In the genomic region with DNA sequence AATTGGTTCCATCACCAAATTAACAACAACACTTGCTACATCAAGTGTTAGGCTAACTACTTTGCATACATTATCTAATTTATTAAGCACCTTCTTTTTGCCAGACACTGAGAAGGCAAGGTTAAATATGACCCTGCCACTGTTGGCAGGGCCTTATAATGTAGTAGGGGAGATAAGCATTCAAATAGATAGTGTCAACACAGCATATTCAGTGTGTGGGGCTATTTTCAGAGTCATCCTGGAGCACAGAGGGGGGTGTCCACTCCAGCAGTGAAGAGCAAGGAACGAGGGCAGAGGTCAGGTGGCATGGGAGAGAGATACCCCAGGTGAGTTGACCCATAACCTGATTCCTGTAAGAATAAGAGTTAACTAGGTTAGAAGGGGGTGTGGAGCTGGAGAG, we compare ENCODE assay signal across 13 cellular contexts.
DNase-seq lines count a peak whose midpoint lies in the region; ATAC-seq, FAIRE-seq and TF ChIP-seq lines count a peak whose summit lies in the region.
"Had no signal": no experiment of that assay in that cellular context is flagged by ENCODE, and none has a peak within 500 bp of the region (broad histone marks: within the 10 kb centered on the region; RNA-seq: fewer than 3 reads in every experiment).

No MANE protein-coding gene starts in this region.

- H3K27ac ChIP-seq in mesodermal cell (ENCODE audit: low read depth, low read length, severe bottlenecking) (peak overlapping the region; percentile 87), spleen (no peak overlapping the region)
- H3K27ac ChIP-seq: RWPE1 had no signal

- WGBS in mesodermal cell (ENCODE audit: insufficient coverage in 2 of 2), 2 experiments: 80 to 93% methylated on average over 1 of the region's 1 CpG
- 84 to 95% (median 93%) methylated on average over 1 of the region's 1 CpG for WGBS in spleen, 5 donors

- no peaks in the 10 kb centered on the region for H3K36me3 ChIP-seq in mesodermal cell (ENCODE audit: control insufficient read depth, insufficient read depth, low read length)
- no peaks in the 10 kb centered on the region for H3K36me3 ChIP-seq in spleen

- CTCF ChIA-PET in activated CD4-positive, alpha-beta T cell treated with anti-CD3 and anti-CD28 coated beads for 36 hours (lab: Charles Lee): interaction anchor here (0.6 to 2.3 kb wide), 17 partner anchors 10 to 905 kb away, joined by 3 to 9 read pairs (median 3); no protein-coding TSS in a partner anchor
- CTCF ChIA-PET in Calu3 (lab: Charles Lee): interaction anchor here (1.5 kb wide), 1 partner anchor 9 kb away, joined by 3 read pairs; no protein-coding TSS in a partner anchor
- CTCF ChIA-PET in activated CD4-positive, alpha-beta memory T cell treated with anti-CD3 and anti-CD28 coated beads for 36 hours (lab: Charles Lee): interaction anchor here (0.7 to 4.3 kb wide), 11 partner anchors 9 to 1000 kb away, joined by 3 to 28 read pairs (median 5); no protein-coding TSS in a partner anchor

- FAIRE-seq in urothelium cell line (lab: Jason Lieb, UNC): no peak

- no peaks in the 10 kb centered on the region for H3K27me3 Mint-ChIP-seq in activated CD4-positive, alpha-beta T cell treated with anti-CD3 and anti-CD28 coated beads for 36 hours
- no peaks in the 10 kb centered on the region for H3K27me3 Mint-ChIP-seq in Calu3 (ENCODE audit: unreplicated experiment)
- H3K27me3 Mint-ChIP-seq in activated CD4-positive, alpha-beta memory T cell treated with anti-CD3 and anti-CD28 coated beads for 36 hours: no peaks in the 10 kb centered on the region
- H3K27me3 Mint-ChIP-seq: naive thymus-derived CD8-positive, alpha-beta T cell had no signal

- peak; percentile 5 for ATAC-seq in activated CD4-positive, alpha-beta T cell treated with anti-CD3 and anti-CD28 coated beads for 36 hours
- no peak for ATAC-seq in GM18517 (IDR thresholded peaks at IDR 0.05; ENCODE audit: unreplicated experiment)

- H3K9me3 ChIP-seq in mesodermal cell (ENCODE audit: control insufficient read depth, low read length): no peaks in the 10 kb centered on the region
- H3K9me3 ChIP-seq in spleen: peaks cover 0 to 6% (median 2%) of the 10 kb centered on the region in 8 donors

- H3K36me3 Mint-ChIP-seq in activated CD4-positive, alpha-beta T cell treated with anti-CD3 and anti-CD28 coated beads for 36 hours (ENCODE audit: low read depth): peaks cover 3% of the 10 kb centered on the region
- peaks cover 5% of the 10 kb centered on the region for H3K36me3 Mint-ChIP-seq in Calu3 (ENCODE audit: insufficient read depth, unreplicated experiment)
- peaks cover 4% of the 10 kb centered on the region for H3K36me3 Mint-ChIP-seq in activated CD4-positive, alpha-beta memory T cell treated with anti-CD3 and anti-CD28 coated beads for 36 hours

- POLR2A ChIA-PET in activated CD4-positive, alpha-beta T cell treated with anti-CD3 and anti-CD28 coated beads for 36 hours (lab: Charles Lee): interaction anchor here (1.1 kb wide), 1 partner anchor 293 kb away, joined by 3 read pairs; no protein-coding TSS in a partner anchor
- POLR2A ChIA-PET in activated CD4-positive, alpha-beta memory T cell treated with anti-CD3 and anti-CD28 coated beads for 36 hours (lab: Charles Lee): interaction anchor here (0.6 to 1.3 kb wide), 3 partner anchors 134 to 888 kb away, joined by 3 to 5 read pairs (median 3); no protein-coding TSS in a partner anchor

- no peaks in the 10 kb centered on the region for H3K27me3 ChIP-seq in spleen (replicated peaks in 1 of 7)

- H3K4me1 ChIP-seq in mesodermal cell (ENCODE audit: control insufficient read depth, insufficient read depth, low read length, poor library complexity, severe bottlenecking) (peaks cover 16% of the 10 kb centered on the region), spleen (peaks cover 0 to 13% (median 0%) of the 10 kb centered on the region in 6 donors)

- TF ChIP-seq CTCF in Calu3 (IDR thresholded peaks at IDR 0.05; ENCODE audit: unreplicated experiment): no peak
- TF ChIP-seq CTCF in spleen (IDR thresholded peaks at IDR 0.05 in 8 of 11, conservative IDR thresholded peaks at IDR 0.05 in 3 of 11): no peak

- H3K9me3 Mint-ChIP-seq in activated CD4-positive, alpha-beta T cell treated with anti-CD3 and anti-CD28 coated beads for 36 hours (ENCODE audit: low read depth): no peaks in the 10 kb centered on the region
- peaks cover 2% of the 10 kb centered on the region for H3K9me3 Mint-ChIP-seq in Calu3 (ENCODE audit: low read depth, unreplicated experiment)
- H3K9me3 Mint-ChIP-seq in activated CD4-positive, alpha-beta memory T cell treated with anti-CD3 and anti-CD28 coated beads for 36 hours: no peaks in the 10 kb centered on the region
- H3K9me3 Mint-ChIP-seq: naive thymus-derived CD8-positive, alpha-beta T cell had no signal

- peaks cover 54% of the 10 kb centered on the region for H3K4me1 Mint-ChIP-seq in activated CD4-positive, alpha-beta T cell treated with anti-CD3 and anti-CD28 coated beads for 36 hours
- peaks cover 10% of the 10 kb centered on the region for H3K4me1 Mint-ChIP-seq in Calu3 (ENCODE audit: low read depth, unreplicated experiment)
- H3K4me1 Mint-ChIP-seq in activated CD4-positive, alpha-beta memory T cell treated with anti-CD3 and anti-CD28 coated beads for 36 hours (ENCODE audit: low read depth): peaks cover 48% of the 10 kb centered on the region

- peak overlapping the region; percentile 96 for H3K27ac Mint-ChIP-seq in activated CD4-positive, alpha-beta T cell treated with anti-CD3 and anti-CD28 coated beads for 36 hours
- H3K27ac Mint-ChIP-seq in Calu3 (ENCODE audit: unreplicated experiment): peak overlapping the region; percentile 67
- H3K27ac Mint-ChIP-seq in activated CD4-positive, alpha-beta memory T cell treated with anti-CD3 and anti-CD28 coated beads for 36 hours: peak overlapping the region; percentile 92

- DNase-seq in activated CD4-positive, alpha-beta T cell treated with anti-CD3 and anti-CD28 coated beads for 36 hours: no peak
- DNase-seq in activated CD4-positive, alpha-beta T cell treated with anti-CD3 and anti-CD28 coated beads for 4 hours: no peak
- DNase-seq in Calu3 (no peak), urothelium cell line (ENCODE audit: low spot score) (no peak), spleen (no peak)
- DNase-seq in activated CD4-positive, alpha-beta memory T cell treated with anti-CD3 and anti-CD28 coated beads for 36 hours: no peak
- DNase-seq: amygdala, NCI-H1092, retina had no signal

- no peak for TF ChIP-seq POLR2A in spleen (IDR thresholded peaks at IDR 0.05)

- H3K4me3 Mint-ChIP-seq in activated CD4-positive, alpha-beta T cell treated with anti-CD3 and anti-CD28 coated beads for 36 hours: no peak overlapping the region
- H3K4me3 Mint-ChIP-seq in Calu3 (ENCODE audit: low read depth, unreplicated experiment): no peak overlapping the region
- H3K4me3 Mint-ChIP-seq in activated CD4-positive, alpha-beta memory T cell treated with anti-CD3 and anti-CD28 coated beads for 36 hours: peak overlapping the region; percentile 4
- H3K4me3 Mint-ChIP-seq: naive thymus-derived CD8-positive, alpha-beta T cell had no signal

- intact Hi-C loops in activated CD4-positive, alpha-beta T cell treated with anti-CD3 and anti-CD28 coated beads for 36 hours (cut with DNase I, micrococcal nuclease): loop anchor here (1.0 to 5.0 kb wide), 8 partner anchors 88 to 1000 kb away; no protein-coding TSS in a partner anchor
- intact Hi-C loops in Calu3 (cut with micrococcal nuclease; ENCODE audit: unreplicated experiment) (loop anchor here (10.0 kb wide), 1 partner anchor 998 kb away; the partner anchor contains the start of gene MRPS31), spleen (cut with DNase I; ENCODE audit: low total_unique reads) (loop anchor here (10.0 kb wide), 1 partner anchor 158 kb away; no protein-coding TSS in a partner anchor)
- intact Hi-C loops in activated CD4-positive, alpha-beta memory T cell treated with anti-CD3 and anti-CD28 coated beads for 36 hours (cut with micrococcal nuclease): loop anchor here (1.0 to 5.0 kb wide), 16 partner anchors 74 to 1000 kb away; no protein-coding TSS in a partner anchor

- H3K4me3 ChIP-seq in mesodermal cell (ENCODE audit: extremely low read depth, insufficient read depth, low read length, poor library complexity, severe bottlenecking) (no peak overlapping the region), spleen (no peak overlapping the region)

- BruUV-seq in Calu3 (replicated peaks; lab: Mats Ljungman, UMichigan): no TSS peak
